Comparison of ENCODE assay signal across 17 cellular contexts in genomic region chr6:140811642-140812041, GRCh38.
A peak's percentile ranks its signal among the peaks of the same experiment; 100 is the strongest.
DNase-seq lines count a peak whose midpoint lies in the region; ATAC-seq and TF ChIP-seq lines count a peak whose summit lies in the region.
"Had no signal": no experiment of that assay in that cellular context is flagged by ENCODE, and none has a peak within 500 bp of the region (broad histone marks: within the 10 kb centered on the region; RNA-seq: fewer than 3 reads in every experiment).

No MANE protein-coding gene starts in this region.

- H3K27ac ChIP-seq in ACC112 (ENCODE audit: low read depth, low read length) (no peak overlapping the region), MM.1S (ENCODE audit: low read length) (peak overlapping the region; percentile 61; the same call in 1 of the 2 replicates), SU-DHL-6 (ENCODE audit: low read depth, low read length) (no peak overlapping the region)
- H3K27ac ChIP-seq in effector memory CD4-positive, alpha-beta T cell (ENCODE audit: insufficient read depth, low read length, poor library complexity, severe bottlenecking) = no peak overlapping the region
- H3K27ac ChIP-seq: PC-9 had no signal

- no peaks in the 10 kb centered on the region for H3K27me3 ChIP-seq in ACC112 (ENCODE audit: insufficient read depth, low read length)
- no peaks in the 10 kb centered on the region for H3K27me3 ChIP-seq in MM.1S (replicated peaks; ENCODE audit: insufficient read depth, low read length)
- no peaks in the 10 kb centered on the region for H3K27me3 ChIP-seq in SU-DHL-6 (ENCODE audit: low read length)
- H3K27me3 ChIP-seq in effector memory CD4-positive, alpha-beta T cell (replicated peaks; ENCODE audit: control insufficient read depth, insufficient read depth, low read length, poor library complexity, severe bottlenecking) = no peaks in the 10 kb centered on the region

- no peak overlapping the region for H3K4me3 Mint-ChIP-seq in activated CD4-positive, alpha-beta T cell treated with anti-CD3 and anti-CD28 coated beads for 36 hours
- H3K4me3 Mint-ChIP-seq: T-helper 1 cell treated with Interleukin-12 subunit alpha and Interleukin-12 subunit beta and Interleukin-4 antibody, amounts not matched to agents 30 μg/mL and 1 μg/mL, for 36 hours had no signal

- POLR2A ChIA-PET in activated CD4-positive, alpha-beta T cell treated with anti-CD3 and anti-CD28 coated beads for 36 hours (lab: Charles Lee) = no interaction called here

- H3K9me3 ChIP-seq in MM.1S (replicated peaks; ENCODE audit: insufficient read depth, low read length) (no peaks in the 10 kb centered on the region), SU-DHL-6 (ENCODE audit: insufficient read depth, low read length) (no peaks in the 10 kb centered on the region)
- H3K9me3 ChIP-seq in effector memory CD4-positive, alpha-beta T cell (ENCODE audit: control insufficient read depth, low read length) = no peaks in the 10 kb centered on the region

- peaks cover 12% of the 10 kb centered on the region for H3K4me1 Mint-ChIP-seq in activated CD4-positive, alpha-beta T cell treated with anti-CD3 and anti-CD28 coated beads for 36 hours

- H3K4me3 ChIP-seq in ACC112 (ENCODE audit: low read depth, low read length) (peak overlapping the region; percentile 5; the same call in 1 of the 2 replicates), MM.1S (ENCODE audit: low read length) (peak overlapping the region; percentile 47), SU-DHL-6 (ENCODE audit: insufficient read depth, low read length, poor library complexity, severe bottlenecking) (peak overlapping the region; percentile 1)
- no peak overlapping the region for H3K4me3 ChIP-seq in effector memory CD4-positive, alpha-beta T cell (ENCODE audit: insufficient read depth, low read depth, low read length, poor library complexity, severe bottlenecking)
- H3K4me3 ChIP-seq: PC-9 had no signal

- H3K27ac Mint-ChIP-seq in activated CD4-positive, alpha-beta T cell treated with anti-CD3 and anti-CD28 coated beads for 36 hours = no peak overlapping the region
- H3K27ac Mint-ChIP-seq: T-helper 1 cell treated with Interleukin-12 subunit alpha and Interleukin-12 subunit beta and Interleukin-4 antibody, amounts not matched to agents 30 μg/mL and 1 μg/mL, for 36 hours had no signal

- peak overlapping the region; percentile 26 for H2AFZ ChIP-seq in ACC112 (ENCODE audit: low read length, unreplicated experiment)
- peak overlapping the region; percentile 61 for H2AFZ ChIP-seq in MM.1S (ENCODE audit: low read length)
- H2AFZ ChIP-seq in SU-DHL-6 (ENCODE audit: low read depth, low read length, severe bottlenecking) = peak overlapping the region; percentile 69
- H2AFZ ChIP-seq: PC-9 had no signal

- DNase-seq in MM.1S (peak; percentile 53), globus pallidus (ENCODE audit: low spot score) (no peak)
- no peak for DNase-seq in effector memory CD4-positive, alpha-beta T cell
- DNase-seq in activated CD4-positive, alpha-beta T cell treated with anti-CD3 and anti-CD28 coated beads for 36 hours = no peak
- DNase-seq: C1 segment of cervical spinal cord, DND-41, GDM1, Kasumi-1, NCI-H1105 treated with DMSO at 0.1 percent for 48 hours, NCI-H187, NCI-H526 treated with DMSO at 0.1 percent for 48 hours, PC-9 had no signal

- H3K79me2 ChIP-seq in ACC112 (ENCODE audit: control insufficient read depth, insufficient read depth, low read length, unreplicated experiment) = no peaks in the 10 kb centered on the region
- no peaks in the 10 kb centered on the region for H3K79me2 ChIP-seq in MM.1S (ENCODE audit: low read length)
- H3K79me2 ChIP-seq in SU-DHL-6 (ENCODE audit: insufficient read depth, low read length) = no peaks in the 10 kb centered on the region

- no peaks in the 10 kb centered on the region for H4K20me1 ChIP-seq in MM.1S (ENCODE audit: insufficient read depth, low read length)
- no peaks in the 10 kb centered on the region for H4K20me1 ChIP-seq in SU-DHL-6 (ENCODE audit: low read depth, low read length)

- H3K9ac ChIP-seq in MM.1S (ENCODE audit: low read length) (peak overlapping the region; percentile 36; the same call in 1 of the 2 replicates), SU-DHL-6 (ENCODE audit: low read length) (no peak overlapping the region)

- H3K36me3 ChIP-seq in ACC112 (ENCODE audit: insufficient read depth, low read length) (no peaks in the 10 kb centered on the region), MM.1S (replicated peaks; ENCODE audit: insufficient read depth, low read length) (no peaks in the 10 kb centered on the region), SU-DHL-6 (ENCODE audit: low read length) (no peaks in the 10 kb centered on the region)
- no peaks in the 10 kb centered on the region for H3K36me3 ChIP-seq in effector memory CD4-positive, alpha-beta T cell (ENCODE audit: control insufficient read depth, insufficient read depth, low read length)

- ATAC-seq in GM18867 (IDR thresholded peaks at IDR 0.05; ENCODE audit: unreplicated experiment) (peak; percentile 35), GM21717 (IDR thresholded peaks at IDR 0.05; ENCODE audit: unreplicated experiment) (no peak)
- no peak for ATAC-seq in activated CD4-positive, alpha-beta T cell treated with anti-CD3 and anti-CD28 coated beads for 36 hours

- CTCF ChIA-PET in activated CD4-positive, alpha-beta T cell treated with anti-CD3 and anti-CD28 coated beads for 36 hours (lab: Charles Lee) = interaction anchor here (0.6 kb wide), 1 partner anchor 28 kb away, joined by 5 read pairs; no protein-coding TSS in a partner anchor

- no peaks in the 10 kb centered on the region for H3K36me3 Mint-ChIP-seq in activated CD4-positive, alpha-beta T cell treated with anti-CD3 and anti-CD28 coated beads for 36 hours (ENCODE audit: low read depth)

- peaks cover 11% of the 10 kb centered on the region for H3K27me3 Mint-ChIP-seq in activated CD4-positive, alpha-beta T cell treated with anti-CD3 and anti-CD28 coated beads for 36 hours

- H3K4me1 ChIP-seq in ACC112 (ENCODE audit: control insufficient read depth, insufficient read depth, low read length, unreplicated experiment) (peaks cover 6% of the 10 kb centered on the region), MM.1S (ENCODE audit: low read length) (peaks cover 15% of the 10 kb centered on the region)
- no peaks in the 10 kb centered on the region for H3K4me1 ChIP-seq in effector memory CD4-positive, alpha-beta T cell (ENCODE audit: control insufficient read depth, insufficient read depth, low read length, poor library complexity, severe bottlenecking)

- H3K9me2 ChIP-seq in MM.1S (replicated peaks; ENCODE audit: insufficient read depth, low read length) (no peaks in the 10 kb centered on the region), SU-DHL-6 (replicated peaks; ENCODE audit: insufficient read depth, low read length) (no peaks in the 10 kb centered on the region)

- peak overlapping the region; percentile 69 for H3K4me2 ChIP-seq in MM.1S (ENCODE audit: low read depth, low read length)
- peak overlapping the region; percentile 53 for H3K4me2 ChIP-seq in SU-DHL-6 (ENCODE audit: low read depth, low read length, poor library complexity, severe bottlenecking)
- H3K4me2 ChIP-seq: PC-9 had no signal

- intact Hi-C loops in activated CD4-positive, alpha-beta T cell treated with anti-CD3 and anti-CD28 coated beads for 36 hours (cut with DNase I, micrococcal nuclease) = no loop called here

- TF ChIP-seq CTCF in MM.1S (IDR thresholded peaks at IDR 0.05; ENCODE audit: low read length) = no peak
- no peak for TF ChIP-seq CTCF in SU-DHL-6 (IDR thresholded peaks at IDR 0.05; ENCODE audit: insufficient read depth, low read length, poor library complexity, severe bottlenecking)

- H3K9me3 Mint-ChIP-seq in activated CD4-positive, alpha-beta T cell treated with anti-CD3 and anti-CD28 coated beads for 36 hours (ENCODE audit: low read depth) = no peaks in the 10 kb centered on the region

- H3F3A ChIP-seq in MM.1S (ENCODE audit: insufficient read depth, low read length) (0 out of 2 replicates have a peak, but pooled peaks cover 12% of the 10 kb centered on the region), SU-DHL-6 (ENCODE audit: insufficient read depth) (no peaks in the 10 kb centered on the region)
